ENCODE assay signal across 1 cellular context in genomic region chr14:93430319-93430801, GRCh38.
TF ChIP-seq lines count a peak whose summit lies in the region.

No MANE protein-coding gene starts in this region.

TF ChIP-seq in HEK293, 187 proteins besides CTCF, POLR2A, EP300 and RAD21 (continued from another document):
- TF ChIP-seq ZBTB11 (tag by site-specific recombination; conservative IDR thresholded peaks at IDR 0.05; ENCODE audit: low read depth): peak; percentile 62
- TF ChIP-seq SP3 (tag by site-specific recombination; IDR thresholded peaks at IDR 0.05): peak; percentile 58; the same call in 1 of the 2 replicates
- 0 out of 2 replicates have a peak, but pooled peaks have one; percentile 18 for TF ChIP-seq ZBTB17 (tag by site-specific recombination; IDR thresholded peaks at IDR 0.05)
- TF ChIP-seq ZNF416 (tag by site-specific recombination; IDR thresholded peaks at IDR 0.05): no peak
- TF ChIP-seq ZNF248 (tag by site-specific recombination; IDR thresholded peaks at IDR 0.05): no peak
